8 cellular contexts compared by ENCODE assay signal in genomic region chr4:10164877-10165283, GRCh38. TPM values are rescaled to one million over a fixed set of nuclear protein-coding genes. Genes with fewer than 3 reads are reported as not detected.
DNase-seq lines count a peak whose midpoint lies in the region; ATAC-seq, FAIRE-seq and TF ChIP-seq lines count a peak whose summit lies in the region.

No MANE protein-coding gene starts in this region.

- no peak overlapping the region for H3K4me3 ChIP-seq in AG09309 (ENCODE audit: control insufficient read depth, low read depth, low read length)
- H3K4me3 ChIP-seq in PC-9: no peak overlapping the region
- no peak overlapping the region for H3K4me3 ChIP-seq in pancreas

- no peaks in the 10 kb centered on the region for H3K9me3 Mint-ChIP-seq in activated naive CD4-positive, alpha-beta T cell treated with anti-CD3 and anti-CD28 coated beads, Interleukin-2, amount 50 U/mL, for 72 hours
- no peaks in the 10 kb centered on the region for H3K9me3 Mint-ChIP-seq in immature natural killer cell

- no peak for FAIRE-seq in pancreas (lab: Jason Lieb, UNC)

- no peak overlapping the region for H3K27ac ChIP-seq in PC-9
- no peak overlapping the region for H3K27ac ChIP-seq in pancreas

- CTCF ChIA-PET in PC-9 (lab: Charles Lee): no interaction called here

- no peaks in the 10 kb centered on the region for H3K79me2 ChIP-seq in PC-9 (ENCODE audit: low read depth)

- no peak overlapping the region for H3K4me2 ChIP-seq in PC-9

- H2AFZ ChIP-seq in PC-9: no peak overlapping the region

- TF ChIP-seq CTCF in AG09309 (IDR thresholded peaks at IDR 0.05; ENCODE audit: control insufficient read depth, insufficient read depth, low read depth, low read length, missing control alignments): peak; percentile 71
- TF ChIP-seq CTCF in GM12873 (IDR thresholded peaks at IDR 0.05; ENCODE audit: insufficient read depth, low read depth, low read length, missing control alignments): peak; percentile 77
- TF ChIP-seq CTCF in PC-9 (conservative IDR thresholded peaks at IDR 0.05): peak; percentile 48; the same call in 1 of the 2 replicates
- TF ChIP-seq CTCF in pancreas (IDR thresholded peaks at IDR 0.05): peak in 3 of 4 donors; percentile 15 to 22 (median 20)

- no peak overlapping the region for H3K27ac Mint-ChIP-seq in activated naive CD4-positive, alpha-beta T cell treated with anti-CD3 and anti-CD28 coated beads, Interleukin-2, amount 50 U/mL, for 72 hours
- H3K27ac Mint-ChIP-seq in immature natural killer cell: no peak overlapping the region

- ATAC-seq in pancreas: no peak
- ATAC-seq in activated naive CD4-positive, alpha-beta T cell treated with anti-CD3 and anti-CD28 coated beads, Interleukin-2, amount 50 U/mL, for 72 hours: no peak

- peaks cover 3 to 9% of the 10 kb centered on the region in 2 donors for H3K4me1 Mint-ChIP-seq in immature natural killer cell

- H3K9me3 ChIP-seq in PC-9 (ENCODE audit: insufficient read depth, low read depth) (no peaks in the 10 kb centered on the region), pancreas (no peaks in the 10 kb centered on the region)

- intact Hi-C loops in PC-9 (cut with micrococcal nuclease; ENCODE audit: unreplicated experiment): no loop called here
- intact Hi-C loops in pancreas (cut with DNase I): loop anchor here in 1 of 3 donors (5.0 kb wide), 1 partner anchor 382 kb away; no protein-coding TSS in a partner anchor

- H3K36me3 Mint-ChIP-seq in activated naive CD4-positive, alpha-beta T cell treated with anti-CD3 and anti-CD28 coated beads, Interleukin-2, amount 50 U/mL, for 72 hours: no peaks in the 10 kb centered on the region
- H3K36me3 Mint-ChIP-seq in immature natural killer cell: no peaks in the 10 kb centered on the region

- DNase-seq in AG09309 (ENCODE audit: low read depth) (no peak), PC-9 (no peak), fibroblast of gingiva (ENCODE audit: low read depth) (peak; percentile 13), pancreas (no peak), NCI-H345 treated with DMSO at 0.1 percent for 48 hours (lab: John Stamatoyannopoulos, UW; ENCODE audit: unreplicated experiment) (no peak), immature natural killer cell (no peak)
- no peak for DNase-seq in activated naive CD4-positive, alpha-beta T cell treated with anti-CD3 and anti-CD28 coated beads, Interleukin-2, amount 50 U/mL, for 72 hours (ENCODE audit: low spot score in 2 of 2)

- POLR2A ChIA-PET in PC-9 (lab: Charles Lee; ENCODE audit: unreplicated experiment): no interaction called here

- H4K20me1 ChIP-seq in PC-9 (ENCODE audit: insufficient read depth): no peaks in the 10 kb centered on the region

- H3K4me3 Mint-ChIP-seq in immature natural killer cell: no peak overlapping the region

- H3F3A ChIP-seq in PC-9 (ENCODE audit: insufficient read depth, low read depth): no peaks in the 10 kb centered on the region

- WGBS in pancreas, 2 donors: 45 to 47% methylated on average over 3 of the region's 3 CpGs

- peaks cover 2 to 3% (median 3%) of the 10 kb centered on the region in 3 donors for H3K27me3 Mint-ChIP-seq in immature natural killer cell (ENCODE audit: low read depth in 3 of 3)

- BruUV-seq in PC-9 (replicated peaks; lab: Mats Ljungman, UMichigan): no TSS peak

- 0 out of 2 replicates have a peak, but pooled peaks cover 5% of the 10 kb centered on the region for H3K27me3 ChIP-seq in PC-9 (ENCODE audit: insufficient read depth, low read depth)
- H3K27me3 ChIP-seq in pancreas: no peaks in the 10 kb centered on the region

- no peaks in the 10 kb centered on the region for H3K9me2 ChIP-seq in PC-9 (ENCODE audit: insufficient read depth)

- H3K36me3 ChIP-seq in PC-9 (ENCODE audit: low read depth): no peaks in the 10 kb centered on the region
- no peaks in the 10 kb centered on the region for H3K36me3 ChIP-seq in pancreas

- H3K4me1 ChIP-seq in PC-9 (replicated peaks; ENCODE audit: insufficient read depth) (no peaks in the 10 kb centered on the region), pancreas (peaks cover 0 to 8% (median 0%) of the 10 kb centered on the region in 3 donors)

RNA-seq across cellular contexts. Expression of gene WDR1, which starts 48.3 kb away (rescaled TPM):
- total RNA-seq in PC-9 (2021) (251 and 258 TPM in 2 replicates), pancreas (100 to 1,000 TPM in 1 of 6 donors, 10 to 100 TPM in 5; 56.8 to 102 (median 62.9) TPM)
- polyA plus RNA-seq in pancreas (10 to 100 TPM; 30.0 to 43.3 TPM), immature natural killer cell (100 to 1,000 TPM; 339 to 509 (median 401) TPM)
- 100 to 1,000 TPM; 382 to 520 TPM for total RNA-seq in activated naive CD4-positive, alpha-beta T cell treated with anti-CD3 and anti-CD28 coated beads, Interleukin-2, amount 50 U/mL, for 72 hours

Comparison
In these comparisons a context has a peak if more than half of its experiments do, and no peak if none do; other contexts are left out.
1. CTCF ChIP-seq: peak in every context shown above with its lines; median percentile 77 in GM12873; 71 in AG09309; 48 in PC-9; 20 in pancreas.